1 cellular context compared by ENCODE assay signal in the genomic region with DNA sequence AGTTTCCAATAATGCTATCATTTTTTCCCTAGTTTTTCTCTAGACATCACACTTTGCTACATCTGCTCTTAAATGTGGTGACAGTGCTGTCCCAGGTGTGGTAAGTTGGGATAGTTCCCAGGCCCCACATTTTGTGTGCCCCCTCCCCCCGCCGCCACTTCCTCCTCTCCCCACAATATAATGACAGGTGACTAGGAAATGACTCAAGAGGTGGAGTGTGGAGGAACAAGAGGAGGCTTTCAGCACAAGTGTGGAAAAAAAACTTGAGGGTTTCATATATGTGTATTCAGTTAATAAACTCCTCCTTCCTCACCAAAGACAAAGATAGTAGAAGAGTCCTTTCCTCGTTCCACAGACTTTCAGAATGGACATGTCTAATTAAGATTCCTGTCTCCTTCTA.
TF ChIP-seq lines count a peak whose summit lies in the region.

No MANE protein-coding gene starts in this region.

TF ChIP-seq in GM23338, 12 proteins besides CTCF, POLR2A, EP300 and RAD21:
- TF ChIP-seq, protein P1, sequence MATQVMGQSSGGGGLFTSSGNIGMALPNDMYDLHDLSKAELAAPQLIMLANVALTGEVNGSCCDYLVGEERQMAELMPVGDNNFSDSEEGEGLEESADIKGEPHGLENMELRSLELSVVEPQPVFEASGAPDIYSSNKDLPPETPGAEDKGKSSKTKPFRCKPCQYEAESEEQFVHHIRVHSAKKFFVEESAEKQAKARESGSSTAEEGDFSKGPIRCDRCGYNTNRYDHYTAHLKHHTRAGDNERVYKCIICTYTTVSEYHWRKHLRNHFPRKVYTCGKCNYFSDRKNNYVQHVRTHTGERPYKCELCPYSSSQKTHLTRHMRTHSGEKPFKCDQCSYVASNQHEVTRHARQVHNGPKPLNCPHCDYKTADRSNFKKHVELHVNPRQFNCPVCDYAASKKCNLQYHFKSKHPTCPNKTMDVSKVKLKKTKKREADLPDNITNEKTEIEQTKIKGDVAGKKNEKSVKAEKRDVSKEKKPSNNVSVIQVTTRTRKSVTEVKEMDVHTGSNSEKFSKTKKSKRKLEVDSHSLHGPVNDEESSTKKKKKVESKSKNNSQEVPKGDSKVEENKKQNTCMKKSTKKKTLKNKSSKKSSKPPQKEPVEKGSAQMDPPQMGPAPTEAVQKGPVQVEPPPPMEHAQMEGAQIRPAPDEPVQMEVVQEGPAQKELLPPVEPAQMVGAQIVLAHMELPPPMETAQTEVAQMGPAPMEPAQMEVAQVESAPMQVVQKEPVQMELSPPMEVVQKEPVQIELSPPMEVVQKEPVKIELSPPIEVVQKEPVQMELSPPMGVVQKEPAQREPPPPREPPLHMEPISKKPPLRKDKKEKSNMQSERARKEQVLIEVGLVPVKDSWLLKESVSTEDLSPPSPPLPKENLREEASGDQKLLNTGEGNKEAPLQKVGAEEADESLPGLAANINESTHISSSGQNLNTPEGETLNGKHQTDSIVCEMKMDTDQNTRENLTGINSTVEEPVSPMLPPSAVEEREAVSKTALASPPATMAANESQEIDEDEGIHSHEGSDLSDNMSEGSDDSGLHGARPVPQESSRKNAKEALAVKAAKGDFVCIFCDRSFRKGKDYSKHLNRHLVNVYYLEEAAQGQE (IDR thresholded peaks at IDR 0.05; ENCODE audit: unreplicated experiment), result no peak
- TF ChIP-seq EZH2 (IDR thresholded peaks at IDR 0.05; ENCODE audit: low read depth, unreplicated experiment) (no peak), JUNB (IDR thresholded peaks at IDR 0.05; ENCODE audit: unreplicated experiment) (no peak), NANOG (IDR thresholded peaks at IDR 0.05; ENCODE audit: borderline replicate concordance) (no peak), POLR2AphosphoS5 (IDR thresholded peaks at IDR 0.05; ENCODE audit: low read depth) (no peak), ZNF331 (CRISPR knock-in tag; IDR thresholded peaks at IDR 0.05; ENCODE audit: low read depth) (no peak)
